ENCODE assay signal across 1 cellular context in genomic region chr12:42516573-42516972, GRCh38.
TF ChIP-seq lines count a peak whose summit lies in the region.

No MANE protein-coding gene starts in this region.

TF ChIP-seq in GM12878, 131 proteins besides CTCF, POLR2A, EP300 and RAD21:
- TF ChIP-seq RELB (IDR thresholded peaks at IDR 0.05; ENCODE audit: low read depth): no peak
- no peak for TF ChIP-seq IKZF2 (IDR thresholded peaks at IDR 0.05)
- TF ChIP-seq PBX3 (IDR thresholded peaks at IDR 0.05; ENCODE audit: insufficient replicate concordance, low read depth, low read length): no peak
- TF ChIP-seq ATF7 (IDR thresholded peaks at IDR 0.05; ENCODE audit: low read depth): no peak
- TF ChIP-seq BRCA1 (IDR thresholded peaks at IDR 0.05; ENCODE audit: low read depth, low read length): no peak
- no peak for TF ChIP-seq ZBED1 (IDR thresholded peaks at IDR 0.05; ENCODE audit: borderline replicate concordance)
- TF ChIP-seq NR2C1 (IDR thresholded peaks at IDR 0.05): no peak
- no peak for TF ChIP-seq SUPT20H (IDR thresholded peaks at IDR 0.05; ENCODE audit: borderline replicate concordance, control insufficient read depth, low read depth, low read length)
- TF ChIP-seq USF1 (IDR thresholded peaks at IDR 0.05; ENCODE audit: borderline replicate concordance, extremely low read length, insufficient read depth, low read depth, low read length): no peak
